ENCODE assay signal across 13 cellular contexts in genomic region chr22:24200616-24201212, GRCh38. TPM values are rescaled to one million over a fixed set of nuclear protein-coding genes. Genes with fewer than 3 reads are reported as not detected.
DNase-seq lines count a peak whose midpoint lies in the region; ATAC-seq and TF ChIP-seq lines count a peak whose summit lies in the region.
"Had no signal": no experiment of that assay in that cellular context is flagged by ENCODE, and none has a peak within 500 bp of the region (broad histone marks: within the 10 kb centered on the region; RNA-seq: fewer than 3 reads in every experiment).

No MANE protein-coding gene starts in this region.

- peaks cover 4% of the 10 kb centered on the region; the same call in 1 of the 2 replicates for H3K27me3 Mint-ChIP-seq in WTC11 (ENCODE audit: low read depth)

- H3K4me1 Mint-ChIP-seq in WTC11, result peaks cover 12% of the 10 kb centered on the region; the same call in 1 of the 2 replicates

- DNase-seq in ELR (ENCODE audit: low read depth), result peak; percentile 69
- peak; percentile 6 for DNase-seq in SK-N-SH
- DNase-seq in fibroblast of mammary gland (ENCODE audit: low read depth), result peak; percentile 64
- DNase-seq in renal cortical epithelial cell (ENCODE audit: low read depth), result peak; percentile 76
- no peak for DNase-seq in dorsolateral prefrontal cortex
- DNase-seq in WTC11 (ENCODE audit: low spot score), result no peak
- no peak for DNase-seq in HuH-7 (ENCODE audit: low spot score)
- DNase-seq in activated naive CD4-positive, alpha-beta T cell treated with anti-CD3 and anti-CD28 coated beads, Interleukin-2, amount 50 U/mL, for 16 hours, result no peak
- DNase-seq: anterior cingulate cortex, NCI-H526, SJCRH30 had no signal

- H3K4me3 Mint-ChIP-seq in WTC11, result no peak overlapping the region

- H3K36me3 Mint-ChIP-seq in WTC11, result peaks cover 18% of the 10 kb centered on the region

- H3K9me3 Mint-ChIP-seq in WTC11, result peaks cover 20% of the 10 kb centered on the region

- no peaks in the 10 kb centered on the region for H3K36me3 ChIP-seq in SK-N-SH (replicated peaks in 1 of 2; ENCODE audit: control insufficient read depth in 1 of 2, insufficient read depth in 2 of 2, low read length in 1 of 2)
- H3K36me3 ChIP-seq: prostate gland, SJCRH30 had no signal

- H3K27ac Mint-ChIP-seq in WTC11, result no peak overlapping the region

- intact Hi-C loops in dorsolateral prefrontal cortex (cut with DNase I), result no loop called here

- peaks cover 14% of the 10 kb centered on the region for H3F3A ChIP-seq in SK-N-SH (replicated peaks; ENCODE audit: insufficient read depth)

- WGBS in SK-N-SH (ENCODE audit: low lambda C conversion rate), result 37% methylated on average over 7 of the region's 7 CpGs

- TF ChIP-seq CTCF in SK-N-SH (IDR thresholded peaks at IDR 0.05), result no peak
- TF ChIP-seq CTCF in fibroblast of mammary gland (conservative IDR thresholded peaks at IDR 0.05; ENCODE audit: control insufficient read depth, insufficient read depth, low read depth, low read length), result no peak
- TF ChIP-seq CTCF in dorsolateral prefrontal cortex (IDR thresholded peaks at IDR 0.05 in 54 of 56, conservative IDR thresholded peaks at IDR 0.05 in 2 of 56; ENCODE audit: low read depth in 1 of 56, partially characterized antibody in 56 of 56), result no peak
- no peak for TF ChIP-seq CTCF in WTC11 (IDR thresholded peaks at IDR 0.05)

- no peak overlapping the region for H3K4me2 ChIP-seq in SK-N-SH

- TF ChIP-seq EP300 in SK-N-SH (IDR thresholded peaks at IDR 0.05; ENCODE audit: borderline replicate concordance in 1 of 2, low read depth in 1 of 2, low read length in 1 of 2), result no peak

- no peak for TF ChIP-seq RAD21 in SK-N-SH (IDR thresholded peaks at IDR 0.05; ENCODE audit: low read length)

- no peak for ATAC-seq in WTC11

- no peaks in the 10 kb centered on the region for H4K20me1 ChIP-seq in SK-N-SH (ENCODE audit: insufficient read depth)

- H3K27ac ChIP-seq in SK-N-SH (ENCODE audit: low read depth in 2 of 2, low read length in 1 of 2) (peak overlapping the region in 1 of 2 experiments; percentile 48; a peak in 2 of 4 replicates), dorsolateral prefrontal cortex (no peak overlapping the region)
- H3K27ac ChIP-seq: prostate gland, SJCRH30, VCaP had no signal

- peaks cover 3 to 5% of the 10 kb centered on the region in 2 experiments; a peak in 2 of 4 replicates for H3K4me1 ChIP-seq in SK-N-SH (ENCODE audit: control insufficient read depth in 1 of 2, insufficient read depth in 2 of 2, low read depth in 1 of 2, low read length in 1 of 2)
- H3K4me1 ChIP-seq: SJCRH30 had no signal

- no peaks in the 10 kb centered on the region for H3K9me2 ChIP-seq in SK-N-SH

- 0 out of 2 replicates have a peak overlapping the region, but pooled peaks have one; percentile 5 for H2AFZ ChIP-seq in SK-N-SH (ENCODE audit: low read depth)

- H3K4me3 ChIP-seq in SK-N-SH (ENCODE audit: low read depth in 2 of 2, low read length in 1 of 2), result no peak overlapping the region
- H3K4me3 ChIP-seq in fibroblast of mammary gland (ENCODE audit: control insufficient read depth, low read depth, low read length), result no peak overlapping the region
- no peak overlapping the region for H3K4me3 ChIP-seq in dorsolateral prefrontal cortex
- H3K4me3 ChIP-seq: prostate gland, SJCRH30 had no signal

- POLR2A ChIA-PET in SK-N-SH (lab: Yijun Ruan, JAX), result no interaction called here
- POLR2A ChIA-PET in WTC11 (lab: Charles Lee), result no interaction called here

- no peaks in the 10 kb centered on the region for H3K27me3 ChIP-seq in SK-N-SH (ENCODE audit: insufficient read depth)
- H3K27me3 ChIP-seq in dorsolateral prefrontal cortex, result no peaks in the 10 kb centered on the region

- CTCF ChIA-PET in SK-N-SH (lab: Yijun Ruan, JAX), result interaction anchor here (0.6 to 3.7 kb wide), 5 partner anchors 9 to 20 kb away, joined by 3 to 31 read pairs (median 3); no protein-coding TSS in a partner anchor
- CTCF ChIA-PET in WTC11 (lab: Charles Lee), result interaction anchor here (0.5 to 2.5 kb wide), 5 partner anchors 11 to 47 kb away, joined by 3 to 17 read pairs (median 8); no protein-coding TSS in a partner anchor

- H3K9ac ChIP-seq in SK-N-SH, result no peak overlapping the region

- no peaks in the 10 kb centered on the region for H3K9me3 ChIP-seq in SK-N-SH
- H3K9me3 ChIP-seq: prostate gland had no signal

- no peaks in the 10 kb centered on the region for H3K79me2 ChIP-seq in SK-N-SH (ENCODE audit: insufficient read depth)

TF ChIP-seq in SK-N-SH, 30 proteins besides CTCF, POLR2A, EP300 and RAD21:
- TF ChIP-seq USF1 (IDR thresholded peaks at IDR 0.05; ENCODE audit: borderline replicate concordance, low read depth), result peak; percentile 78; the same call in 1 of the 2 replicates
- TF ChIP-seq USF2 (IDR thresholded peaks at IDR 0.05; ENCODE audit: borderline replicate concordance, low read depth, low read length), result no peak
- no peak for TF ChIP-seq MEF2A (IDR thresholded peaks at IDR 0.05; ENCODE audit: borderline replicate concordance, low read depth)
- TF ChIP-seq FOSL2 (IDR thresholded peaks at IDR 0.05; ENCODE audit: borderline replicate concordance, low read depth), result peak; percentile 37; the same call in 1 of the 2 replicates
- no peak for TF ChIP-seq JUND (IDR thresholded peaks at IDR 0.05)
- TF ChIP-seq TCF12 (IDR thresholded peaks at IDR 0.05), result no peak
- TF ChIP-seq FOXM1 (IDR thresholded peaks at IDR 0.05; ENCODE audit: low read depth), result no peak

TF ChIP-seq in WTC11, 78 proteins besides CTCF, POLR2A, EP300 and RAD21:
- TF ChIP-seq ZNF512 (CRISPR knock-in tag; IDR thresholded peaks at IDR 0.05; ENCODE audit: borderline replicate concordance) (no peak), CDX4 (CRISPR knock-in tag; IDR thresholded peaks at IDR 0.05; ENCODE audit: borderline replicate concordance) (no peak)

RNA-seq across cellular contexts. Expression of gene SUSD2, which starts 19.4 kb away (rescaled TPM):
- 0.76 and 0.82 TPM in 2 replicates for polyA plus RNA-seq in SK-N-SH (2012; rRNA removed)
- 0.18 and 0.26 TPM in 2 replicates for polyA plus RNA-seq in SK-N-SH (2012; cell fraction: cytosol; rRNA removed)
- polyA plus RNA-seq in SK-N-SH (2012; cell fraction: nucleus; rRNA removed), result 1.7 and 2.2 TPM in 2 replicates
- total RNA-seq in renal cortical epithelial cell (0.10 TPM in 1 of 2 replicates, not detected in the other), dorsolateral prefrontal cortex (10 to 100 TPM in 2 of 120 experiments, 1 to 10 TPM in 96, under 1 TPM in 22; 0.41 to 16.9 (median 1.5) TPM), WTC11 (2021) (0.85 to 1.1 TPM (median 0.94 TPM) in 3 replicates)
- total RNA-seq: SJCRH30 had no signal

RNA-seq across cellular contexts. Expression of gene GGT5, which starts 44.2 kb away (rescaled TPM):
- polyA plus RNA-seq in SK-N-SH (2012; rRNA removed), result 3.3 and 4.6 TPM in 2 replicates
- polyA plus RNA-seq in SK-N-SH (2012; cell fraction: cytosol; rRNA removed), result 1.2 and 2.7 TPM in 2 replicates
- 6.3 and 7.6 TPM in 2 replicates for polyA plus RNA-seq in SK-N-SH (2012; cell fraction: nucleus; rRNA removed)
- total RNA-seq in renal cortical epithelial cell (0.10 TPM in 1 of 2 replicates, not detected in the other), dorsolateral prefrontal cortex (10 to 100 TPM in 113 of 120 experiments, 1 to 10 TPM in 7; 5.9 to 50.2 (median 18.8) TPM), WTC11 (2021) (0.09 to 0.32 TPM (median 0.20 TPM) in 3 replicates)

Comparison
In these comparisons a context has a peak if more than half of its experiments do, and no peak if none do; other contexts are left out.
1. DNase-seq: peak in ELR (single experiment), SK-N-SH (single experiment), fibroblast of mammary gland (single experiment) and renal cortical epithelial cell (single experiment); none in dorsolateral prefrontal cortex (0 of 10), WTC11 (single experiment), HuH-7 (single experiment) and activated naive CD4-positive, alpha-beta T cell treated with anti-CD3 and anti-CD28 coated beads, Interleukin-2, amount 50 U/mL, for 16 hours (single experiment).